In the genomic region with DNA sequence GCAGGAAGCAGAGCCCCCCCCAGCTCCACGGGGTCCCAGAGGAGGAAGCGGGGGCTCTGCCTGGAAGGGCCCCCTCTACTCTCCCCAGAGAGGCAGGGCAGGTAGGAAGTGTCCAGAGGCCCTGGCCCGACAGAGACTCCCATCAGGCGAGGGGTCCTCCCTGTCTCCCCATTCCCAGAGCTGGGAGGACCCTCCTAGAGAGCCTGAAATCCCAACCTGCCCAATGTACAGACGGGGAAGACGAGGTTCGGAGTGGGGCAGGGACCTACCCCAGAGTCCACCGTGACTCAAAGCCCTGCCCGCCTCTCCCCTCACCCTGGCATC, we compare ENCODE assay signal across 13 cellular contexts. TPM values are rescaled to one million over a fixed set of nuclear protein-coding genes. Genes with fewer than 3 reads are reported as not detected.
DNase-seq lines count a peak whose midpoint lies in the region; ATAC-seq and TF ChIP-seq lines count a peak whose summit lies in the region.
"Had no signal": no experiment of that assay in that cellular context is flagged by ENCODE, and none has a peak within 500 bp of the region (broad histone marks: within the 10 kb centered on the region; RNA-seq: fewer than 3 reads in every experiment).

No MANE protein-coding gene starts in this region.

- no peaks in the 10 kb centered on the region for H3K9me3 ChIP-seq in suprapubic skin

- TF ChIP-seq CTCF in brain (conservative IDR thresholded peaks at IDR 0.05) = no peak
- no peak for TF ChIP-seq CTCF in suprapubic skin (IDR thresholded peaks at IDR 0.05)

- no peak for TF ChIP-seq EP300 in suprapubic skin (IDR thresholded peaks at IDR 0.05)

- H3K27me3 ChIP-seq in suprapubic skin = no peaks in the 10 kb centered on the region

- 69% methylated on average over 8 of the region's 9 CpGs for WGBS in suprapubic skin

- no peak overlapping the region for H3K27ac ChIP-seq in suprapubic skin
- H3K27ac ChIP-seq in substantia nigra (ENCODE audit: low read depth, low read length, poor library complexity, severe bottlenecking) = no peak overlapping the region
- H3K27ac ChIP-seq: 22Rv1 had no signal

- H3K27ac Mint-ChIP-seq in T-helper 2 cell treated with Interferon-gamma antibody and Interleukin-4, amounts not matched to agents 5 μg/mL and 100 μg/mL, for 36 hours = no peak overlapping the region
- no peak overlapping the region for H3K27ac Mint-ChIP-seq in brain
- no peak overlapping the region for H3K27ac Mint-ChIP-seq in memory B cell

- H3K27me3 Mint-ChIP-seq in T-helper 2 cell treated with Interferon-gamma antibody and Interleukin-4, amounts not matched to agents 5 μg/mL and 100 μg/mL, for 36 hours (ENCODE audit: low read depth) = peaks cover 47% of the 10 kb centered on the region
- H3K27me3 Mint-ChIP-seq in brain = peaks cover 87% of the 10 kb centered on the region
- peaks cover 32% of the 10 kb centered on the region for H3K27me3 Mint-ChIP-seq in memory B cell

- no peaks in the 10 kb centered on the region for H3K36me3 Mint-ChIP-seq in T-helper 2 cell treated with Interferon-gamma antibody and Interleukin-4, amounts not matched to agents 5 μg/mL and 100 μg/mL, for 36 hours (ENCODE audit: low read depth)
- H3K36me3 Mint-ChIP-seq in brain = peaks cover 3% of the 10 kb centered on the region
- H3K36me3 Mint-ChIP-seq in memory B cell = no peaks in the 10 kb centered on the region

- no peak for ATAC-seq in memory B cell (ENCODE audit: low read depth)
- ATAC-seq in HG03378 (IDR thresholded peaks at IDR 0.05; ENCODE audit: unreplicated experiment) = no peak
- ATAC-seq: Panc1 had no signal

- peaks cover 20% of the 10 kb centered on the region for H3K4me1 ChIP-seq in suprapubic skin

- no peak for TF ChIP-seq POLR2A in suprapubic skin (IDR thresholded peaks at IDR 0.05)

- no peaks in the 10 kb centered on the region for H3K36me3 ChIP-seq in suprapubic skin

- H3K9me3 Mint-ChIP-seq in T-helper 2 cell treated with Interferon-gamma antibody and Interleukin-4, amounts not matched to agents 5 μg/mL and 100 μg/mL, for 36 hours = no peaks in the 10 kb centered on the region
- peaks cover 0 to 23% (median 3%) of the 10 kb centered on the region in 5 experiments for H3K9me3 Mint-ChIP-seq in brain
- no peaks in the 10 kb centered on the region for H3K9me3 Mint-ChIP-seq in memory B cell

- peak overlapping the region; percentile 66 for H3K4me3 ChIP-seq in suprapubic skin

- DNase-seq in T-helper 2 cell treated with Interferon-gamma antibody and Interleukin-4, amounts not matched to agents 5 μg/mL and 100 μg/mL, for 36 hours (ENCODE audit: low spot score) = no peak
- DNase-seq in T-helper 2 cell (no peak), memory B cell (ENCODE audit: low spot score in 2 of 2) (no peak), suprapubic skin (ENCODE audit: low spot score in 2 of 2) (no peak), NCI-H2196 treated with DMSO at 0.1 percent for 48 hours (lab: John Stamatoyannopoulos, UW; ENCODE audit: unreplicated experiment) (no peak), substantia nigra (lab: John Stamatoyannopoulos, UW) (no peak)
- DNase-seq: activated effector memory CD4-positive, alpha-beta T cell treated with anti-CD3 and anti-CD28 coated beads, Interleukin-2, amount 50 U/mL, for 16 hours; DMS153; NCI-H2029 had no signal

- H3K4me3 Mint-ChIP-seq in T-helper 2 cell treated with Interferon-gamma antibody and Interleukin-4, amounts not matched to agents 5 μg/mL and 100 μg/mL, for 36 hours = peak overlapping the region; percentile 45
- H3K4me3 Mint-ChIP-seq in brain (peak overlapping the region; percentile 73 to 79 (median 78)), memory B cell (peak overlapping the region; percentile 29)

- H3K4me1 Mint-ChIP-seq in T-helper 2 cell treated with Interferon-gamma antibody and Interleukin-4, amounts not matched to agents 5 μg/mL and 100 μg/mL, for 36 hours (ENCODE audit: low read depth) = peaks cover 8% of the 10 kb centered on the region
- H3K4me1 Mint-ChIP-seq in brain (peaks cover 20% of the 10 kb centered on the region), memory B cell (peaks cover 19% of the 10 kb centered on the region)

RNA-seq across cellular contexts. Expression of a gene that starts 1.1 kb away (rescaled TPM):
- polyA plus RNA-seq in brain (ENCODE audit: insufficient read depth, low read depth, low replicate concordance) = 139 TPM
- total RNA-seq in suprapubic skin = 10 to 100 TPM; 18.2 to 35.6 (median 27.3) TPM

RNA-seq across cellular contexts. Expression of a gene that starts 34.4 kb away (rescaled TPM):
- 1,738 TPM for polyA plus RNA-seq in brain (ENCODE audit: insufficient read depth, low read depth, low replicate concordance)
- total RNA-seq in suprapubic skin = 100 to 1,000 TPM; 339 to 403 (median 382) TPM

RNA-seq across cellular contexts. Expression of a gene that starts 50.6 kb away (rescaled TPM):
- 12.7 TPM for polyA plus RNA-seq in brain (ENCODE audit: insufficient read depth, low read depth, low replicate concordance)
- total RNA-seq in suprapubic skin = 1 to 10 TPM in 2 of 4 donors, under 1 TPM in 1, not detected in 1; 0.23 to 1.4 (median 1.3) TPM
